ENCODE assay signal across 18 cellular contexts in the genomic region with DNA sequence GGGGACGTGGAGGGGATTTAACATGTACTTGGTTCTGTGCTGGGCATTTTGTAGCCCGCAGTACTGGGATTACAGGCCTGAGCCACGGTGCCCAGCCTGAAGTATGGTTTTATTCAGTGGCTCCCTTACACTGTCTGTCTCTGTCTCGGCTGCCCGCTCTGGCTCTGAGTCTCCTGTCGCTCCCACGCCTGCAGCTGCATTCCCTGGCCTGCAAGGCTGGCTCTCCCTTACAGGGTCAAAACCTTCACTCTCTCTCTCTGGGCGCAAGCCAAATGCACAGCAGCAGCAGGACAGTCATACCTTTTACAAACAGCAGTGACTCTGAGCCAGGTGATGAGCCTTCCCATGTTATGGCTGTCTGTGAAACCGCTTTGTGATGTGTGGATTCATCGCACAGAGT.
A peak's percentile ranks its signal among the peaks of the same experiment; 100 is the strongest.
DNase-seq lines count a peak whose midpoint lies in the region; ATAC-seq and TF ChIP-seq lines count a peak whose summit lies in the region.
"Had no signal": no experiment of that assay in that cellular context is flagged by ENCODE, and none has a peak within 500 bp of the region (broad histone marks: within the 10 kb centered on the region; RNA-seq: fewer than 3 reads in every experiment).

No MANE protein-coding gene starts in this region.

- no peaks in the 10 kb centered on the region for H3K36me3 ChIP-seq in testis (ENCODE audit: low read depth, missing control alignments)
- H3K36me3 ChIP-seq: left lung had no signal

- H3K4me3 ChIP-seq in coronary artery: no peak overlapping the region
- H3K4me3 ChIP-seq in testis: no peak overlapping the region
- H3K4me3 ChIP-seq: left lung had no signal

- H3K27ac Mint-ChIP-seq in nephron progenitor cell: no peak overlapping the region
- H3K27ac Mint-ChIP-seq: activated T-helper 1 cell treated with anti-CD3 and anti-CD28 coated beads, Interleukin-12 subunit alpha, Interleukin-12 subunit beta, Interleukin-2, Interleukin-4 antibody, amounts not matched to agents 30 ng/mL and 10 ng/mL and 1 ng/mL, durations not matched to agents 14 hours and 24 hours and 36 hours; natural killer cell treated with Interleukin-12 subunit alpha and Interleukin-12 subunit beta and Interleukin-15 and Interleukin-18, amount 100 ng/mL, for 72 hours had no signal

- H3K9me3 Mint-ChIP-seq in nephron progenitor cell: peaks cover 10% of the 10 kb centered on the region
- H3K9me3 Mint-ChIP-seq: natural killer cell treated with Interleukin-12 subunit alpha and Interleukin-12 subunit beta and Interleukin-15 and Interleukin-18, amount 100 ng/mL, for 72 hours had no signal

- H3K4me1 ChIP-seq in testis: peaks cover 39% of the 10 kb centered on the region

- H3K4me1 Mint-ChIP-seq in nephron progenitor cell: peaks cover 19% of the 10 kb centered on the region

- DNase-seq in coronary artery (ENCODE audit: low spot score) (peak; percentile 70), left ventricle myocardium superior (peak; percentile 84), omental fat pad (ENCODE audit: low spot score) (no peak), testis (peak; percentile 68), glomerular visceral epithelial cell (ENCODE audit: extremely low spot score) (no peak), nephron progenitor cell (no peak)
- DNase-seq in activated naive CD4-positive, alpha-beta T cell treated with Interleukin-2 at 50 U/mL for 16 hours: no peak
- DNase-seq: cerebellar nuclear complex; GF-D8; IMR-90; NCI-H1048; NCI-H2107; NCI-H774; stimulated activated CD4-positive, alpha-beta T cell treated with anti-CD3 and anti-CD28 coated beads, Interleukin-4, amount 100 ng/mL, for 4 hours had no signal

- no peak for TF ChIP-seq CTCF in coronary artery (IDR thresholded peaks at IDR 0.05)
- no peak for TF ChIP-seq CTCF in omental fat pad (IDR thresholded peaks at IDR 0.05)
- no peak for TF ChIP-seq CTCF in testis (IDR thresholded peaks at IDR 0.05)
- no peak for TF ChIP-seq CTCF in nephron progenitor cell (IDR thresholded peaks at IDR 0.05)

- intact Hi-C loops in left ventricle myocardium superior (cut with micrococcal nuclease) (no loop called here), testis (cut with DNase I; ENCODE audit: low total_unique reads) (no loop called here)

- H3K27me3 Mint-ChIP-seq in nephron progenitor cell (ENCODE audit: low read depth, poor library complexity): peaks cover 2% of the 10 kb centered on the region

- no peaks in the 10 kb centered on the region for H3K9me3 ChIP-seq in testis
- H3K9me3 ChIP-seq: left lung had no signal

- peak overlapping the region in 1 of 2 donors; percentile 59 for H3K27ac ChIP-seq in coronary artery
- H3K27ac ChIP-seq in testis: peak overlapping the region; percentile 37 to 71
- H3K27ac ChIP-seq: left lung had no signal

- no peaks in the 10 kb centered on the region for H3K27me3 ChIP-seq in testis

- H3K36me3 Mint-ChIP-seq in nephron progenitor cell (ENCODE audit: low read depth): no peaks in the 10 kb centered on the region
- H3K36me3 Mint-ChIP-seq: natural killer cell treated with Interleukin-12 subunit alpha and Interleukin-12 subunit beta and Interleukin-15 and Interleukin-18, amount 100 ng/mL, for 72 hours had no signal

- 50 to 54% methylated on average over 10 of the region's 10 CpGs for WGBS in testis, 2 donors

- no peak for TF ChIP-seq POLR2A in testis (IDR thresholded peaks at IDR 0.05)

- no peak overlapping the region for H3K4me3 Mint-ChIP-seq in nephron progenitor cell
- H3K4me3 Mint-ChIP-seq: activated T-helper 1 cell treated with anti-CD3 and anti-CD28 coated beads, Interleukin-12 subunit alpha, Interleukin-12 subunit beta, Interleukin-2, Interleukin-4 antibody, amounts not matched to agents 30 ng/mL and 10 ng/mL and 1 ng/mL, durations not matched to agents 14 hours and 24 hours and 36 hours; natural killer cell treated with Interleukin-12 subunit alpha and Interleukin-12 subunit beta and Interleukin-15 and Interleukin-18, amount 100 ng/mL, for 72 hours had no signal

- peak; percentile 71 for ATAC-seq in left ventricle myocardium superior
- ATAC-seq in omental fat pad (ENCODE audit: low FRiP score): peak; percentile 62
- ATAC-seq in HG02588 (IDR thresholded peaks at IDR 0.05; ENCODE audit: unreplicated experiment): no peak
- ATAC-seq: natural killer cell treated with Interleukin-12 subunit alpha and Interleukin-12 subunit beta and Interleukin-15 and Interleukin-18, amount 100 ng/mL, for 72 hours had no signal

Comparison
In these comparisons a context has a peak if more than half of its experiments do, and no peak if none do; other contexts are left out.
1. DNase-seq: peak in coronary artery (single experiment), left ventricle myocardium superior (single experiment) and testis (single experiment); none in omental fat pad (single experiment), activated naive CD4-positive, alpha-beta T cell treated with Interleukin-2 at 50 U/mL for 16 hours (single experiment), glomerular visceral epithelial cell (single experiment) and nephron progenitor cell (single experiment).